28 cellular contexts compared by ENCODE assay signal in the genomic region with DNA sequence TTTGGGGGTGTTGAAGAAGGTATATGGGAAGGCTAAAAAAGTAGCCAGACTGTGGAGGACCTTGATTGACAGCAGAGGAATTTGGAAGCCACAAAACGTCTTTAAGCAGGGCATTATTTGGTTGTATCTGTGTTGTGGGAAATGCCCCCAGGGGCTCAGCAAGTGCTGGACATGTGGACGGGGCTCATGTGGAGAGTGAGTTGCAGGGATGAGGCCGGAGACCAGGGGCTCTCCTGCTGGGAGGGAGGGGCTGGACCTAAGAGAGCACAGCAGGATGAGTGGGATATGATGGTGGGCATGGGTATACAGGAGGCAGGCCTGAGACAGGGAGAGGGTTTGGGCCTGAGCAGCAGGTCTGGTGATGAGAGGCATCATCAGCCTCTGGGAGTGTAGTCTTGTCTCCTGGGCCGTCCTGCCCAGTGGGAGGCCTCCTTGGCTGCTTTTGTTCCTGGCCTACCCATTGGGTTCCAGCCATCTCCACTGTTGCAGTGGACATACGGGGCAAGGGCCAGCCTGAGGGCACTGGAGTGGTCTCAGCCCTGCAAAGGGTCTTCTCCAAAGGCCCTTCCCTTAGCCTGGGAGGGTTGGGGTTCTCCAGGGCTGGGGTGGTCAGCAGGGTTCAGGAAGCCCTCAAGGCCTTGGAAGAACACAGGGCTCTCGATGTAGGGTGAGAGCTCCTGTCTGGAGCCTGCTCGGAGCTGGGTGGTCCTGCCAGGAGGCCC.
"Had no signal": no experiment of that assay in that cellular context is flagged by ENCODE, and none has a peak within 500 bp of the region (broad histone marks: within the 10 kb centered on the region; RNA-seq: fewer than 3 reads in every experiment).

No MANE protein-coding gene starts in this region.

- H3K4me1 Mint-ChIP-seq: stimulated activated memory B cell treated with anti-CD40 and anti-IgM and Interleukin-4, amounts not matched to agents 10 μg/mL and 1 μg/mL and 100 μg/mL, for 72 hours had no signal

- H3K9me3 ChIP-seq: gastrocnemius medialis, left ventricle myocardium inferior, mucosa of descending colon, sigmoid colon, stomach, thyroid gland, upper lobe of left lung, vagina had no signal

- DNase-seq: activated CD4-positive, alpha-beta T cell treated with anti-CD3 and anti-CD28 coated beads for 48 hours; activated CD4-positive, alpha-beta T cell treated with anti-CD3 and anti-CD28 coated beads, Interleukin-2, amount 50 U/mL, for 48 hours; activated CD8-positive, alpha-beta memory T cell treated with anti-CD3 and anti-CD28 coated beads for 24 hours; activated effector memory CD4-positive, alpha-beta T cell treated with Interleukin-2 at 50 U/mL for 16 hours; activated naive CD4-positive, alpha-beta T cell treated with anti-CD3 and anti-CD28 coated beads for 36 hours; activated T-cell treated with anti-CD3 and anti-CD28 coated beads, Interleukin-2, amount 50 U/mL, for 1 hour; anterior cingulate cortex; effector CD8-positive, alpha-beta T cell; erythroblast; gastrocnemius medialis; islet precursor cell; left ventricle myocardium inferior; mesendoderm; mucosa of descending colon; sigmoid colon; small intestine; stimulated activated CD4-positive, alpha-beta T cell treated with anti-CD3 and anti-CD28 coated beads, Interleukin-4, amount 100 ng/mL, for 24 hours; stomach; thyroid gland; upper lobe of left lung; WERI-Rb-1 had no signal

- H3K4me3 ChIP-seq: gastrocnemius medialis, hepatocyte, left ventricle myocardium inferior, lung, mucosa of descending colon, sigmoid colon, stomach, thyroid gland, upper lobe of left lung, vagina had no signal

- H3K27me3 ChIP-seq: gastrocnemius medialis, hepatocyte, sigmoid colon, stomach, thyroid gland, upper lobe of left lung, vagina had no signal

- H3K27me3 Mint-ChIP-seq: natural killer cell treated with Interleukin-12 subunit alpha and Interleukin-12 subunit beta and Interleukin-15 and Interleukin-18, amount 100 ng/mL, for 72 hours; progenitor cell of endocrine pancreas; stimulated activated memory B cell treated with anti-CD40 and anti-IgM and Interleukin-4, amounts not matched to agents 10 μg/mL and 1 μg/mL and 100 μg/mL, for 72 hours had no signal

- H3K4me1 ChIP-seq: gastrocnemius medialis, sigmoid colon, stomach, thyroid gland, upper lobe of left lung, vagina had no signal

- H3K27ac ChIP-seq: gastrocnemius medialis, hepatocyte, left ventricle myocardium inferior, sigmoid colon, thyroid gland, upper lobe of left lung, vagina, WERI-Rb-1 had no signal

- ATAC-seq: activated CD4-positive, CD25-positive, alpha-beta regulatory T cell treated with anti-CD3 and anti-CD28 coated beads, Interleukin-2, amount 50 U/mL, for 24 hours; gastrocnemius medialis; mucosa of descending colon; natural killer cell treated with Interleukin-12 subunit alpha and Interleukin-12 subunit beta and Interleukin-15 and Interleukin-18, amount 100 ng/mL, for 72 hours; stimulated activated memory B cell treated with anti-CD40 and anti-IgM and Interleukin-4, amounts not matched to agents 10 μg/mL and 1 μg/mL and 100 μg/mL, for 72 hours had no signal

- H3K27ac Mint-ChIP-seq: activated naive CD4-positive, alpha-beta T cell treated with anti-CD3 and anti-CD28 coated beads for 36 hours; natural killer cell treated with Interleukin-12 subunit alpha and Interleukin-12 subunit beta and Interleukin-15 and Interleukin-18, amount 100 ng/mL, for 72 hours; progenitor cell of endocrine pancreas; stimulated activated memory B cell treated with anti-CD40 and anti-IgM and Interleukin-4, amounts not matched to agents 10 μg/mL and 1 μg/mL and 100 μg/mL, for 72 hours had no signal

- H3K9me3 Mint-ChIP-seq: activated naive CD4-positive, alpha-beta T cell treated with anti-CD3 and anti-CD28 coated beads for 36 hours; natural killer cell treated with Interleukin-12 subunit alpha and Interleukin-12 subunit beta and Interleukin-15 and Interleukin-18, amount 100 ng/mL, for 72 hours; stimulated activated memory B cell treated with anti-CD40 and anti-IgM and Interleukin-4, amounts not matched to agents 10 μg/mL and 1 μg/mL and 100 μg/mL, for 72 hours had no signal

- H3K4me3 Mint-ChIP-seq: activated naive CD4-positive, alpha-beta T cell treated with anti-CD3 and anti-CD28 coated beads for 36 hours; natural killer cell treated with Interleukin-12 subunit alpha and Interleukin-12 subunit beta and Interleukin-15 and Interleukin-18, amount 100 ng/mL, for 72 hours; stimulated activated memory B cell treated with anti-CD40 and anti-IgM and Interleukin-4, amounts not matched to agents 10 μg/mL and 1 μg/mL and 100 μg/mL, for 72 hours had no signal
